In the genomic region with DNA sequence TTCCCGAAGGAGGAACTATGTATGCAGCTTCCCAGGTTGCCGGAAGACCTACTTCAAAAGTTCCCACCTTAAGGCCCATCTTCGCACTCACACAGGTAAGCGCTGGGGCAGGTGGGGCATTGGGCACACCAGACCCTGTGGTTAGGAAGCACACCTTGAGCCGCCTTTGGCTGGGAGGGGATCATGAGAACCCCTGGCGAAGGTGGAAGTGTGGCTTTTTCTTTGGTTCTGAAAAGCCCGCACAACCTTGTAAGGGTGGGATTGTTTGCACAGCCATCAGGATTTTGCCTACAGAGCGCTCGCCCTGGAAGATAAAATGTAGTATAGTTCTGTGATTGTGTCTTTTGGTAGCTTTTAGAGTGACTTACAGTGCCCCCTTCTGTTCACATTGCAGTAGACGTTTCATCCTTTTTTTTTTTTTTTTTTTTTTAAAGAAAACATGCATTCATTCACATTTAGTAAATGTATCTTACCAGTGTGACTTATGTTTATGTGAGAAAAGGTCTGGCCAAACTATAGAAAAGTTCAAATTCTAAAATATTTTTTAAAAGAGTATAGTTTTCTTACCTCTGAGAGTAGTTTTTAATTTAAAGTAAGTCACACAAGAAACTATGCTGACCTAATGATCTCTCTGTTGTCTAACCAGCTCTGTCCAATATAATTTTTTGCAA, we compare ENCODE assay signal across 2 cellular contexts.
TF ChIP-seq lines count a peak whose summit lies in the region.

No MANE protein-coding gene starts in this region.

TF ChIP-seq in HCT116, 20 proteins besides CTCF, POLR2A, EP300 and RAD21:
- TF ChIP-seq CBX3 (IDR thresholded peaks at IDR 0.05; ENCODE audit: low read depth) (no peak), EGR1 (IDR thresholded peaks at IDR 0.05; ENCODE audit: low read depth) (no peak), SIN3A (IDR thresholded peaks at IDR 0.05; ENCODE audit: low read depth) (no peak), SRF (IDR thresholded peaks at IDR 0.05; ENCODE audit: low read depth) (no peak), ZFX (IDR thresholded peaks at IDR 0.05) (no peak), CEBPB (IDR thresholded peaks at IDR 0.05; ENCODE audit: low read depth) (no peak), ELF1 (IDR thresholded peaks at IDR 0.05; ENCODE audit: borderline replicate concordance, low read depth) (no peak), YY1 (IDR thresholded peaks at IDR 0.05; ENCODE audit: extremely low read depth, insufficient replicate concordance, low read depth, low read length) (no peak), ZBTB33 (IDR thresholded peaks at IDR 0.05; ENCODE audit: extremely low read depth, insufficient replicate concordance, low read length) (no peak)
- TF ChIP-seq, protein P1, sequence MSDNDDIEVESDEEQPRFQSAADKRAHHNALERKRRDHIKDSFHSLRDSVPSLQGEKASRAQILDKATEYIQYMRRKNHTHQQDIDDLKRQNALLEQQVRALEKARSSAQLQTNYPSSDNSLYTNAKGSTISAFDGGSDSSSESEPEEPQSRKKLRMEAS (IDR thresholded peaks at IDR 0.05): no peak

TF ChIP-seq in H1, 55 proteins besides CTCF, POLR2A, EP300 and RAD21:
- TF ChIP-seq MAFK (IDR thresholded peaks at IDR 0.05; ENCODE audit: low read depth, low read length): no peak
- TF ChIP-seq RFX5 (IDR thresholded peaks at IDR 0.05; ENCODE audit: borderline replicate concordance, low read depth, low read length): no peak
- TF ChIP-seq SRF (IDR thresholded peaks at IDR 0.05; ENCODE audit: low read depth, low read length): no peak
